18 cellular contexts compared by ENCODE assay signal in the genomic region with DNA sequence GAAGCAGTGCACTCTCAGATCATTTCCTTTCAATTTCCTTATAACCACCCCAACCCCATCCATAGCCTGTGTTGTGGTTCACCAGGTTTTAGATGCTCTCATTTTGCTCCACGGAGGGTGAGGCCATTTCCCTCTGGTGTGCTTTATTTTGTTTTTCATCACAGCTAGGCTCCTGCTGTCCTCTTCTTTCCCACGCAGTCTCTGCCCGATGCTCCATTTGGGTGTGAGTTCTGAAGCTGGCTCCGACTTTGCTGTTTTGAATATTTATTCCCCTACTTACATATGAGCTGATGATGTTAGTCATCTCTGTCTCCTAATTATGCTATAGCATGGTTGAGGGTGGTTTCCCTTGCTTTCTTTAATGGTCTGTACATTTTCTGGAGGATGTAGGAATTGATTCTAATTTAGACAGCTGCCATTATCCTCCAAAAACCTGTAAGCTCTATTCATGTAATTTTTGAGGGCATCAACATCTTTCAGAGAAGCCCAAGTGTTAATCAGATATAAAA.
A peak's percentile ranks its signal among the peaks of the same experiment; 100 is the strongest.
DNase-seq lines count a peak whose midpoint lies in the region; ATAC-seq, FAIRE-seq and TF ChIP-seq lines count a peak whose summit lies in the region.
"Had no signal": no experiment of that assay in that cellular context is flagged by ENCODE, and none has a peak within 500 bp of the region (broad histone marks: within the 10 kb centered on the region; RNA-seq: fewer than 3 reads in every experiment).

No MANE protein-coding gene starts in this region.

- no peak overlapping the region for H3K4ac ChIP-seq in trophoblast cell (ENCODE audit: low read depth, low read length)

- H3K79me2 ChIP-seq in trophoblast cell (ENCODE audit: control insufficient read depth, insufficient read depth, low read length, poor library complexity) = no peaks in the 10 kb centered on the region

- H3K27me3 Mint-ChIP-seq in activated CD4-positive, alpha-beta T cell treated with anti-CD3 and anti-CD28 coated beads for 36 hours = peaks cover 15% of the 10 kb centered on the region
- H3K27me3 Mint-ChIP-seq in activated T-helper 17 cell treated with anti-CD3 and anti-CD28 coated beads, Interleukin-2, amount 50 U/mL, for 72 hours = peaks cover 27% of the 10 kb centered on the region

- H3K27ac Mint-ChIP-seq in activated CD4-positive, alpha-beta T cell treated with anti-CD3 and anti-CD28 coated beads for 36 hours = no peak overlapping the region
- H3K27ac Mint-ChIP-seq in activated T-helper 17 cell treated with anti-CD3 and anti-CD28 coated beads, Interleukin-2, amount 50 U/mL, for 72 hours = no peak overlapping the region

- H4K91ac ChIP-seq in trophoblast cell (ENCODE audit: low read depth, low read length) = no peak overlapping the region

- no CpG with 5 or more reads among the region's 4 CpGs for WGBS in trophoblast cell (ENCODE audit: extremely low coverage, insufficient coverage, insufficient read length)
- WGBS in right lobe of liver (ENCODE audit: insufficient coverage, low coverage, low lambda C conversion rate, missing lambda C conversion rate) = 73% methylated on average over 4 of the region's 4 CpGs

- TF ChIP-seq CTCF in right lobe of liver (IDR thresholded peaks at IDR 0.05) = no peak

- H3K9me3 Mint-ChIP-seq in activated CD4-positive, alpha-beta T cell treated with anti-CD3 and anti-CD28 coated beads for 36 hours (ENCODE audit: low read depth) = no peaks in the 10 kb centered on the region
- no peaks in the 10 kb centered on the region for H3K9me3 Mint-ChIP-seq in activated T-helper 17 cell treated with anti-CD3 and anti-CD28 coated beads, Interleukin-2, amount 50 U/mL, for 72 hours
- H3K9me3 Mint-ChIP-seq: H9 had no signal

- peak overlapping the region; percentile 33 for H3K9ac ChIP-seq in trophoblast cell (ENCODE audit: low read length)

- no peak for FAIRE-seq in RCC 7860 (lab: Jason Lieb, UNC)

- DNase-seq in activated CD4-positive, alpha-beta T cell treated with anti-CD3 and anti-CD28 coated beads for 36 hours = peak; percentile 11
- DNase-seq in activated CD4-positive, alpha-beta T cell treated with anti-CD3 and anti-CD28 coated beads for 1 hour = no peak
- DNase-seq in trophoblast cell (no peak), right lobe of liver (no peak), RCC 7860 (ENCODE audit: low spot score) (no peak)
- DNase-seq: 8988T, DMS79 treated with DMSO at 0.1 percent for 48 hours, H9, NCI-H1105 treated with DMSO at 0.1 percent for 48 hours, NCI-H187, NCI-H226, NCI-H524, NCI-H82, RPMI8226, SHP77 treated with DMSO at 0.1 percent for 48 hours had no signal

- peaks cover 19% of the 10 kb centered on the region for H3K4me1 Mint-ChIP-seq in activated CD4-positive, alpha-beta T cell treated with anti-CD3 and anti-CD28 coated beads for 36 hours
- H3K4me1 Mint-ChIP-seq in activated T-helper 17 cell treated with anti-CD3 and anti-CD28 coated beads, Interleukin-2, amount 50 U/mL, for 72 hours = peaks cover 5% of the 10 kb centered on the region

- POLR2A ChIA-PET in activated CD4-positive, alpha-beta T cell treated with anti-CD3 and anti-CD28 coated beads for 36 hours (lab: Charles Lee) = no interaction called here

- CTCF ChIA-PET in activated CD4-positive, alpha-beta T cell treated with anti-CD3 and anti-CD28 coated beads for 36 hours (lab: Charles Lee) = interaction anchor here (0.7 kb wide), 1 partner anchor 194 kb away, joined by 3 read pairs; no protein-coding TSS in a partner anchor

- H2BK12ac ChIP-seq in trophoblast cell (ENCODE audit: low read length) = no peak overlapping the region

- H4K8ac ChIP-seq in trophoblast cell (ENCODE audit: low read depth, low read length) = no peak overlapping the region

- H3K18ac ChIP-seq in trophoblast cell (ENCODE audit: low read length) = no peak overlapping the region

- intact Hi-C loops in activated CD4-positive, alpha-beta T cell treated with anti-CD3 and anti-CD28 coated beads for 36 hours (cut with DNase I, micrococcal nuclease) = no loop called here
- intact Hi-C loops in right lobe of liver (cut with DNase I) = no loop called here

- no peak overlapping the region for H3K14ac ChIP-seq in trophoblast cell (ENCODE audit: low read length)

- H3K4me3 ChIP-seq in trophoblast cell (ENCODE audit: low read depth, low read length) (no peak overlapping the region), right lobe of liver (no peak overlapping the region)

- H3K36me3 ChIP-seq in trophoblast cell (ENCODE audit: control insufficient read depth in 1 of 2, insufficient read depth in 2 of 2, low read length in 2 of 2) = no peaks in the 10 kb centered on the region
- no peaks in the 10 kb centered on the region for H3K36me3 ChIP-seq in right lobe of liver

- no peak overlapping the region for H3K4me2 ChIP-seq in trophoblast cell (ENCODE audit: low read length)

- H3K4me3 Mint-ChIP-seq in activated CD4-positive, alpha-beta T cell treated with anti-CD3 and anti-CD28 coated beads for 36 hours = no peak overlapping the region
- peak overlapping the region; percentile 12 for H3K4me3 Mint-ChIP-seq in activated T-helper 17 cell treated with anti-CD3 and anti-CD28 coated beads, Interleukin-2, amount 50 U/mL, for 72 hours
- H3K4me3 Mint-ChIP-seq: H9 had no signal

- no peak overlapping the region for H2AFZ ChIP-seq in trophoblast cell (ENCODE audit: insufficient read depth, low read length, poor library complexity)

- H2AK5ac ChIP-seq in trophoblast cell (ENCODE audit: low read length) = no peak overlapping the region

- no peak overlapping the region for H2BK120ac ChIP-seq in trophoblast cell (ENCODE audit: insufficient read depth, low read length, poor library complexity)

- no peak overlapping the region for H2BK5ac ChIP-seq in trophoblast cell (ENCODE audit: low read depth, low read length, poor library complexity)

- no peak overlapping the region for H3K27ac ChIP-seq in trophoblast cell (ENCODE audit: low read depth, low read length)
- no peak overlapping the region for H3K27ac ChIP-seq in right lobe of liver

- H3K4me1 ChIP-seq in trophoblast cell (ENCODE audit: control insufficient read depth in 1 of 2, insufficient read depth in 2 of 2, low read length in 2 of 2) (peaks cover 0 to 2% of the 10 kb centered on the region in 2 experiments), right lobe of liver (no peaks in the 10 kb centered on the region)

- no peak for TF ChIP-seq POLR2A in right lobe of liver (IDR thresholded peaks at IDR 0.05)

- H4K12ac ChIP-seq in trophoblast cell (ENCODE audit: low read depth, low read length) = no peak overlapping the region

- H3K36me3 Mint-ChIP-seq in activated CD4-positive, alpha-beta T cell treated with anti-CD3 and anti-CD28 coated beads for 36 hours (ENCODE audit: low read depth) = no peaks in the 10 kb centered on the region
- H3K36me3 Mint-ChIP-seq in activated T-helper 17 cell treated with anti-CD3 and anti-CD28 coated beads, Interleukin-2, amount 50 U/mL, for 72 hours (ENCODE audit: low read depth) = no peaks in the 10 kb centered on the region

- H3K27me3 ChIP-seq in trophoblast cell (ENCODE audit: insufficient read depth, low read length) = no peaks in the 10 kb centered on the region
- H3K27me3 ChIP-seq in right lobe of liver = no peaks in the 10 kb centered on the region

- H3K23ac ChIP-seq in trophoblast cell (ENCODE audit: low read length) = no peak overlapping the region

- no peaks in the 10 kb centered on the region for H3K79me1 ChIP-seq in trophoblast cell (ENCODE audit: low read length)

- no peaks in the 10 kb centered on the region for H3K9me3 ChIP-seq in trophoblast cell (ENCODE audit: insufficient read depth, low read depth, low read length)
- no peaks in the 10 kb centered on the region for H3K9me3 ChIP-seq in right lobe of liver

- peak; percentile 45 for ATAC-seq in activated CD4-positive, alpha-beta T cell treated with anti-CD3 and anti-CD28 coated beads for 36 hours
- peak; percentile 43 for ATAC-seq in GM21786 (IDR thresholded peaks at IDR 0.05; ENCODE audit: unreplicated experiment)
- ATAC-seq in activated T-helper 17 cell treated with anti-CD3 and anti-CD28 coated beads, Interleukin-2, amount 50 U/mL, for 72 hours (replicated peaks) = peak; percentile 63
- ATAC-seq in right lobe of liver = no peak
- no peak for ATAC-seq in HG03460 (IDR thresholded peaks at IDR 0.05; ENCODE audit: unreplicated experiment)

Comparison
In these comparisons a context has a peak if more than half of its experiments do, and no peak if none do; other contexts are left out.
1. ATAC-seq: peak in activated CD4-positive, alpha-beta T cell treated with anti-CD3 and anti-CD28 coated beads for 36 hours (single experiment), GM21786 (single experiment) and activated T-helper 17 cell treated with anti-CD3 and anti-CD28 coated beads, Interleukin-2, amount 50 U/mL, for 72 hours (single experiment); none in right lobe of liver (0 of 4) and HG03460 (single experiment).